ENCODE assay signal across 8 cellular contexts in genomic region chr3:194142156-194142910, GRCh38. TPM values are rescaled to one million over a fixed set of nuclear protein-coding genes. Genes with fewer than 3 reads are reported as not detected.
A peak's percentile ranks its signal among the peaks of the same experiment; 100 is the strongest.
DNase-seq lines count a peak whose midpoint lies in the region; ATAC-seq and TF ChIP-seq lines count a peak whose summit lies in the region.

No MANE protein-coding gene starts in this region.

- no peaks in the 10 kb centered on the region for H3K9me3 ChIP-seq in Caco-2

- H3K4me3 ChIP-seq in Caco-2 (ENCODE audit: low read depth, low read length) = peak overlapping the region; percentile 35; the same call in 1 of the 2 replicates

- TF ChIP-seq CTCF in Caco-2 (IDR thresholded peaks at IDR 0.05; ENCODE audit: insufficient read depth in 1 of 2, low read depth in 1 of 2, low read length in 1 of 2, severe bottlenecking in 1 of 2, unreplicated experiment in 1 of 2) = no peak

- H3K36me3 ChIP-seq in Caco-2 (ENCODE audit: control insufficient read depth, insufficient read depth, low read length) = peaks cover 6% of the 10 kb centered on the region

- no peaks in the 10 kb centered on the region for H3K9me3 Mint-ChIP-seq in Caco-2 (ENCODE audit: unreplicated experiment)
- H3K9me3 Mint-ChIP-seq in effector memory CD8-positive, alpha-beta T cell = no peaks in the 10 kb centered on the region
- H3K9me3 Mint-ChIP-seq in naive thymus-derived CD8-positive, alpha-beta T cell = no peaks in the 10 kb centered on the region

- DNase-seq in Caco-2 = peak in 1 of 2 experiments; percentile 11
- peak; percentile 72 for DNase-seq in NCI-H82 (lab: John Stamatoyannopoulos, UW)
- no peak for DNase-seq in effector memory CD8-positive, alpha-beta T cell
- peak in 2 of 10 donors; percentile 12 to 19 for DNase-seq in naive thymus-derived CD8-positive, alpha-beta T cell
- DNase-seq in UCSD-AML1 (lab: John Stamatoyannopoulos, UW; ENCODE audit: unreplicated experiment) = no peak
- DNase-seq in GM19238 (ENCODE audit: insufficient read length, low spot score) = no peak
- no peak for DNase-seq in glomerular visceral epithelial cell (ENCODE audit: extremely low spot score)

- CTCF ChIA-PET in Caco-2 (lab: Charles Lee) = interaction anchor here (0.5 to 5.4 kb wide), 6 partner anchors 11 to 361 kb away, joined by 3 to 47 read pairs (median 4); no protein-coding TSS in a partner anchor

- intact Hi-C loops in Caco-2 (cut with micrococcal nuclease; ENCODE audit: unreplicated experiment) = loop anchor here (2.0 kb wide), 1 partner anchor 18 kb away; no protein-coding TSS in a partner anchor

- peaks cover 30% of the 10 kb centered on the region for H3K4me1 ChIP-seq in Caco-2

- no peak for ATAC-seq in effector memory CD8-positive, alpha-beta T cell (replicated peaks)
- no peak for ATAC-seq in naive thymus-derived CD8-positive, alpha-beta T cell
- no peak for ATAC-seq in HG03520 (IDR thresholded peaks at IDR 0.05; ENCODE audit: unreplicated experiment)

- H3K27me3 ChIP-seq in Caco-2 (replicated peaks; ENCODE audit: control insufficient read depth, insufficient read depth, low read length) = no peaks in the 10 kb centered on the region

- peak overlapping the region; percentile 88 for H3K4me3 Mint-ChIP-seq in Caco-2 (ENCODE audit: unreplicated experiment)
- H3K4me3 Mint-ChIP-seq in effector memory CD8-positive, alpha-beta T cell = peak overlapping the region; percentile 59 to 67
- peak overlapping the region; percentile 63 to 87 (median 81) for H3K4me3 Mint-ChIP-seq in naive thymus-derived CD8-positive, alpha-beta T cell

- POLR2A ChIA-PET in Caco-2 (lab: Charles Lee) = interaction anchor here (0.6 to 1.6 kb wide), 6 partner anchors 12 to 228 kb away, joined by 3 to 21 read pairs (median 6); no protein-coding TSS in a partner anchor
- POLR2A ChIA-PET in naive thymus-derived CD8-positive, alpha-beta T cell (lab: Charles Lee) = no interaction called here

- BruUV-seq in Caco-2 (replicated peaks; lab: Mats Ljungman, UMichigan) = no TSS peak

- no peaks in the 10 kb centered on the region for H3K27me3 Mint-ChIP-seq in Caco-2 (ENCODE audit: insufficient read depth, unreplicated experiment)
- H3K27me3 Mint-ChIP-seq in effector memory CD8-positive, alpha-beta T cell = peaks cover 35 to 74% of the 10 kb centered on the region in 2 donors
- peaks cover 2 to 47% (median 26%) of the 10 kb centered on the region in 5 donors for H3K27me3 Mint-ChIP-seq in naive thymus-derived CD8-positive, alpha-beta T cell

- peaks cover 13% of the 10 kb centered on the region for H3K4me1 Mint-ChIP-seq in Caco-2 (ENCODE audit: low read depth, unreplicated experiment)
- H3K4me1 Mint-ChIP-seq in effector memory CD8-positive, alpha-beta T cell (ENCODE audit: low read depth in 2 of 2) = peaks cover 7 to 10% of the 10 kb centered on the region in 2 donors
- H3K4me1 Mint-ChIP-seq in naive thymus-derived CD8-positive, alpha-beta T cell = peaks cover 5 to 33% (median 11%) of the 10 kb centered on the region in 4 donors

- H3K36me3 Mint-ChIP-seq in Caco-2 (ENCODE audit: insufficient read depth, unreplicated experiment) = peaks cover 42% of the 10 kb centered on the region
- peaks cover 2% of the 10 kb centered on the region for H3K36me3 Mint-ChIP-seq in effector memory CD8-positive, alpha-beta T cell (ENCODE audit: insufficient read depth)
- H3K36me3 Mint-ChIP-seq in naive thymus-derived CD8-positive, alpha-beta T cell = no peaks in the 10 kb centered on the region

- H3K27ac Mint-ChIP-seq in Caco-2 (ENCODE audit: unreplicated experiment) = peak overlapping the region; percentile 78
- H3K27ac Mint-ChIP-seq in effector memory CD8-positive, alpha-beta T cell = no peak overlapping the region
- H3K27ac Mint-ChIP-seq in naive thymus-derived CD8-positive, alpha-beta T cell = peak overlapping the region in 2 of 10 donors; percentile 66 to 77

RNA-seq across cellular contexts. Expression of gene HES1, which starts 6.4 kb away (rescaled TPM):
- total RNA-seq in Caco-2 (2022) = 123 and 128 TPM in 2 replicates
- total RNA-seq in naive thymus-derived CD8-positive, alpha-beta T cell = not detected
- polyA plus RNA-seq in naive thymus-derived CD8-positive, alpha-beta T cell = not detected

Comparison
In these comparisons a context has a peak if more than half of its experiments do, and no peak if none do; other contexts are left out.
1. RNA of gene HES1, which starts 6.4 kb away (total RNA-seq): 123 to 128 TPM in Caco-2; not detected in naive thymus-derived CD8-positive, alpha-beta T cell; every median in the first group is over 100 times any median in the second.
2. Peak in every context shown above with its lines, with median percentiles within 50 percentile points of each other: H3K4me3 Mint-ChIP-seq.